In the genomic region with DNA sequence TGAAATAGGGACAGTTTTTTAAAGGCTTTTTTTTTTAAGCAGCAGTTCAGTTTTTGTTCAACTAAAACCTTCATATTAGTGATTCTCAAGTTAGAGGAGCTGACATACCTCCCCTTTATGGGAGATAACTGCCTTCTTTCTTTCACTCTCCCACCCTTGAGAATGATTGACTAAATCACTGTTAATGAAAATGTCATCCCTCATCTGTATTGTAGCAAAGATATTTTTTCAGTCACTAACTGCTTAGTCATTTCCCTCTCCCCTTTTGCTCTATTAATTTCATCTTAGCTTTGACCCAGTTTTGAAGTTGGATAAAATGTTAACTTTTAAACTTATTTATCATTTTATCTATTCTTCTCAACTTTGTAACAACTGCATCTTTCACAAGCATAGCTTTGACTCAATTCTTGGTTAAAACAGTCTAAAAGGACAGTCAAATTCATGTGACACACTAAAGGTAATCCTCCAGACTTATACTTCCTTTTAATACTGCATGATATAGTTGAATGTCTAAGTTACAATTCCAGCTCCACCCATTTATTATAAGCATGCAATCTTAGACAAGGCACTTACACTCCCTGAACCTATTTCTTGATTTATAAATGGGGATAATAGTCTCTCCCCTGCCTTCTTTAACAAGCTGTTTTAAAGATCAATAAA, we compare ENCODE assay signal across 9 cellular contexts. TPM values are rescaled to one million over a fixed set of nuclear protein-coding genes. Genes with fewer than 3 reads are reported as not detected.
DNase-seq lines count a peak whose midpoint lies in the region; ATAC-seq and TF ChIP-seq lines count a peak whose summit lies in the region.
"Had no signal": no experiment of that assay in that cellular context is flagged by ENCODE, and none has a peak within 500 bp of the region (broad histone marks: within the 10 kb centered on the region; RNA-seq: fewer than 3 reads in every experiment).

No MANE protein-coding gene starts in this region.

- no peaks in the 10 kb centered on the region for H3K36me3 ChIP-seq in suprapubic skin

- H3K4me1 Mint-ChIP-seq in activated naive CD4-positive, alpha-beta T cell treated with anti-CD3 and anti-CD28 coated beads, Interleukin-2, amount 50 U/mL, for 24 hours: peaks cover 62% of the 10 kb centered on the region
- H3K4me1 Mint-ChIP-seq in T-cell (peaks cover 62 to 66% (median 65%) of the 10 kb centered on the region in 3 donors), glutamatergic neuron (ENCODE audit: low read depth, unreplicated experiment) (peaks cover 6% of the 10 kb centered on the region), type B pancreatic cell (ENCODE audit: unreplicated experiment) (peaks cover 21% of the 10 kb centered on the region)

- H3K27ac Mint-ChIP-seq in activated naive CD4-positive, alpha-beta T cell treated with anti-CD3 and anti-CD28 coated beads, Interleukin-2, amount 50 U/mL, for 24 hours: peak overlapping the region; percentile 62
- peak overlapping the region; percentile 78 to 84 for H3K27ac Mint-ChIP-seq in T-cell
- peak overlapping the region; percentile 11 for H3K27ac Mint-ChIP-seq in glutamatergic neuron (ENCODE audit: unreplicated experiment)
- H3K27ac Mint-ChIP-seq in type B pancreatic cell: peak overlapping the region; percentile 79

- TF ChIP-seq POLR2A in suprapubic skin (IDR thresholded peaks at IDR 0.05): no peak

- peak in 1 of 4 experiments; percentile 33 for ATAC-seq in T-cell (replicated peaks in 1 of 4)
- ATAC-seq in GM19397 (IDR thresholded peaks at IDR 0.05; ENCODE audit: unreplicated experiment): no peak

- no peak overlapping the region for H3K27ac ChIP-seq in suprapubic skin
- H3K27ac ChIP-seq: BLaER1 had no signal

- TF ChIP-seq EP300 in suprapubic skin (IDR thresholded peaks at IDR 0.05): no peak

- CTCF ChIA-PET in T-cell (lab: Charles Lee): interaction anchor here in 1 of 2 donors (1.0 kb wide), 1 partner anchor 10 kb away, joined by 3 read pairs; no protein-coding TSS in a partner anchor

- no peaks in the 10 kb centered on the region for H3K9me3 Mint-ChIP-seq in activated naive CD4-positive, alpha-beta T cell treated with anti-CD3 and anti-CD28 coated beads, Interleukin-2, amount 50 U/mL, for 24 hours
- no peaks in the 10 kb centered on the region for H3K9me3 Mint-ChIP-seq in T-cell
- peaks cover 3% of the 10 kb centered on the region for H3K9me3 Mint-ChIP-seq in glutamatergic neuron (ENCODE audit: unreplicated experiment)
- H3K9me3 Mint-ChIP-seq in type B pancreatic cell: no peaks in the 10 kb centered on the region

- H3K9me3 ChIP-seq in suprapubic skin: no peaks in the 10 kb centered on the region

- H3K4me3 Mint-ChIP-seq in activated naive CD4-positive, alpha-beta T cell treated with anti-CD3 and anti-CD28 coated beads, Interleukin-2, amount 50 U/mL, for 24 hours: peak overlapping the region; percentile 49
- H3K4me3 Mint-ChIP-seq in T-cell (peak overlapping the region in 1 of 3 donors; percentile 25), glutamatergic neuron (ENCODE audit: unreplicated experiment) (no peak overlapping the region), type B pancreatic cell (no peak overlapping the region)

- no peaks in the 10 kb centered on the region for H3K27me3 ChIP-seq in suprapubic skin
- H3K27me3 ChIP-seq: BLaER1 had no signal

- H3K4me3 ChIP-seq in suprapubic skin: no peak overlapping the region
- H3K4me3 ChIP-seq: BLaER1 had no signal

- no peaks in the 10 kb centered on the region for H3K27me3 Mint-ChIP-seq in activated naive CD4-positive, alpha-beta T cell treated with anti-CD3 and anti-CD28 coated beads, Interleukin-2, amount 50 U/mL, for 24 hours
- H3K27me3 Mint-ChIP-seq in T-cell: no peaks in the 10 kb centered on the region
- peaks cover 2% of the 10 kb centered on the region for H3K27me3 Mint-ChIP-seq in glutamatergic neuron (ENCODE audit: unreplicated experiment)
- H3K27me3 Mint-ChIP-seq in type B pancreatic cell: no peaks in the 10 kb centered on the region

- DNase-seq in activated naive CD4-positive, alpha-beta T cell treated with anti-CD3 and anti-CD28 coated beads, Interleukin-2, amount 50 U/mL, for 16 hours: no peak
- no peak for DNase-seq in T-cell
- DNase-seq in glutamatergic neuron: no peak
- DNase-seq in type B pancreatic cell (ENCODE audit: extremely low spot score, unreplicated experiment): no peak
- no peak for DNase-seq in suprapubic skin (ENCODE audit: low spot score in 2 of 2)
- no peak for DNase-seq in DMS79 (lab: John Stamatoyannopoulos, UW)

- H3K4me1 ChIP-seq in suprapubic skin: peaks cover 46% of the 10 kb centered on the region

- TF ChIP-seq CTCF in glutamatergic neuron (IDR thresholded peaks at IDR 0.05; ENCODE audit: partially characterized antibody, unreplicated experiment) (no peak), type B pancreatic cell (conservative IDR thresholded peaks at IDR 0.05) (no peak), suprapubic skin (IDR thresholded peaks at IDR 0.05) (no peak)

- peaks cover 19% of the 10 kb centered on the region for H3K36me3 Mint-ChIP-seq in activated naive CD4-positive, alpha-beta T cell treated with anti-CD3 and anti-CD28 coated beads, Interleukin-2, amount 50 U/mL, for 24 hours
- peaks cover 21% of the 10 kb centered on the region for H3K36me3 Mint-ChIP-seq in T-cell
- peaks cover 4% of the 10 kb centered on the region for H3K36me3 Mint-ChIP-seq in glutamatergic neuron (ENCODE audit: unreplicated experiment)
- peaks cover 18% of the 10 kb centered on the region for H3K36me3 Mint-ChIP-seq in type B pancreatic cell

- POLR2A ChIA-PET in T-cell (lab: Charles Lee): interaction anchor here in 1 of 2 donors (0.6 to 0.8 kb wide), 3 partner anchors 9 to 97 kb away, joined by 3 read pairs; no protein-coding TSS in a partner anchor

RNA-seq across cellular contexts. Expression of a gene that starts 17.1 kb away (rescaled TPM):
- total RNA-seq in T-cell (100 to 1,000 TPM; 115 to 189 (median 138) TPM), glutamatergic neuron (ENCODE audit: unreplicated experiment) (149 TPM), type B pancreatic cell (ENCODE audit: low replicate concordance) (128 and 129 TPM in 2 replicates), suprapubic skin (100 to 1,000 TPM; 134 to 218 (median 200) TPM)

RNA-seq across cellular contexts. Expression of a gene that starts 17.8 kb away (rescaled TPM):
- total RNA-seq in T-cell (10 to 100 TPM; 15.9 to 33.7 (median 17.7) TPM), glutamatergic neuron (ENCODE audit: unreplicated experiment) (28.3 TPM), type B pancreatic cell (ENCODE audit: low replicate concordance) (17.1 and 22.0 TPM in 2 replicates), suprapubic skin (10 to 100 TPM; 16.2 to 40.7 (median 29.4) TPM)

RNA-seq across cellular contexts. Expression of a gene that starts 37.7 kb away (rescaled TPM):
- total RNA-seq in T-cell (100 to 1,000 TPM in 1 of 5 donors, 10 to 100 TPM in 4; 71.0 to 103 (median 86.1) TPM), glutamatergic neuron (ENCODE audit: unreplicated experiment) (5.2 TPM), type B pancreatic cell (ENCODE audit: low replicate concordance) (113 and 128 TPM in 2 replicates), suprapubic skin (100 to 1,000 TPM in 1 of 4 donors, 10 to 100 TPM in 3; 42.8 to 147 (median 70.1) TPM)

Comparison
In these comparisons a context has a peak if more than half of its experiments do, and no peak if none do; other contexts are left out.
1. H3K27ac Mint-ChIP-seq: peak in every context shown above with its lines; median percentile 81 in T-cell; 79 in type B pancreatic cell; 62 in activated naive CD4-positive, alpha-beta T cell treated with anti-CD3 and anti-CD28 coated beads, Interleukin-2, amount 50 U/mL, for 24 hours; 11 in glutamatergic neuron.